Comparison of ENCODE assay signal across 1 cellular context in genomic region chr20:36773548-36774242, GRCh38.
TF ChIP-seq lines count a peak whose summit lies in the region.

A gene with protein sequence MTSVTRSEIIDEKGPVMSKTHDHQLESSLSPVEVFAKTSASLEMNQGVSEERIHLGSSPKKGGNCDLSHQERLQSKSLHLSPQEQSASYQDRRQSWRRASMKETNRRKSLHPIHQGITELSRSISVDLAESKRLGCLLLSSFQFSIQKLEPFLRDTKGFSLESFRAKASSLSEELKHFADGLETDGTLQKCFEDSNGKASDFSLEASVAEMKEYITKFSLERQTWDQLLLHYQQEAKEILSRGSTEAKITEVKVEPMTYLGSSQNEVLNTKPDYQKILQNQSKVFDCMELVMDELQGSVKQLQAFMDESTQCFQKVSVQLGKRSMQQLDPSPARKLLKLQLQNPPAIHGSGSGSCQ (minus strand): TSS chr20:36773763. CDS start chr20:36771458, 2,305 bp downstream.

TF ChIP-seq in HepG2, 621 proteins besides CTCF, POLR2A, EP300 and RAD21 (continued from another document and continues in another):
- TF ChIP-seq RNF219 (CRISPR knock-in tag; IDR thresholded peaks at IDR 0.05) (no peak), TEF (CRISPR knock-in tag; IDR thresholded peaks at IDR 0.05) (no peak), GPN1 (CRISPR knock-in tag; IDR thresholded peaks at IDR 0.05; ENCODE audit: borderline replicate concordance) (no peak), AHDC1 (CRISPR knock-in tag; IDR thresholded peaks at IDR 0.05; ENCODE audit: borderline replicate concordance) (peak; percentile 78; the same call in 1 of the 2 replicates), TEAD3 (CRISPR knock-in tag; optimal IDR thresholded peaks at IDR 0.05; ENCODE audit: borderline replicate concordance) (no peak), GTF3A (CRISPR knock-in tag; conservative IDR thresholded peaks at IDR 0.05) (peak; percentile 98; the same call in 1 of the 2 replicates), MXD4 (CRISPR knock-in tag; IDR thresholded peaks at IDR 0.05) (peak; percentile 91), FOXA3 (CRISPR knock-in tag; IDR thresholded peaks at IDR 0.05) (peak; percentile 57), ASH2L (IDR thresholded peaks at IDR 0.05; ENCODE audit: insufficient read length, low read depth, low read length) (peak; percentile 78), ZBTB3 (CRISPR knock-in tag; IDR thresholded peaks at IDR 0.05; ENCODE audit: borderline replicate concordance, low read depth) (peak; percentile 72; the same call in 1 of the 2 replicates), ADNP (CRISPR knock-in tag; IDR thresholded peaks at IDR 0.05) (no peak), ZNF770 (CRISPR knock-in tag; IDR thresholded peaks at IDR 0.05) (no peak), ZNF614 (CRISPR knock-in tag; IDR thresholded peaks at IDR 0.05; ENCODE audit: borderline replicate concordance) (peak; percentile 75), ZNF569 (CRISPR knock-in tag; IDR thresholded peaks at IDR 0.05; ENCODE audit: borderline replicate concordance) (peak; percentile 96; the same call in 1 of the 2 replicates), CHD2 (IDR thresholded peaks at IDR 0.05; ENCODE audit: low read depth, low read length) (no peak), MAFK (conservative IDR thresholded peaks at IDR 0.05 in 1 of 2, IDR thresholded peaks at IDR 0.05 in 1 of 2; ENCODE audit: low read length in 2 of 2) (no peak), CEBPZ (IDR thresholded peaks at IDR 0.05; ENCODE audit: low read length) (no peak), ARID2 (CRISPR knock-in tag; IDR thresholded peaks at IDR 0.05; ENCODE audit: borderline replicate concordance) (0 out of 2 replicates have a peak, but pooled peaks have one; percentile 81), DBP (CRISPR knock-in tag; IDR thresholded peaks at IDR 0.05; ENCODE audit: not compliant biosample characterization) (no peak), KDM4B (CRISPR knock-in tag; IDR thresholded peaks at IDR 0.05) (0 out of 2 replicates have a peak, but pooled peaks have one; percentile 11), ZNF781 (CRISPR knock-in tag; IDR thresholded peaks at IDR 0.05; ENCODE audit: borderline replicate concordance, not compliant biosample characterization) (peak; percentile 46), TOE1 (CRISPR knock-in tag; IDR thresholded peaks at IDR 0.05) (no peak; the same call in 1 of the 2 replicates), SKI (IDR thresholded peaks at IDR 0.05; ENCODE audit: partially characterized antibody) (no peak), PITX1 (CRISPR knock-in tag; IDR thresholded peaks at IDR 0.05) (peak; percentile 78), AGO2 (optimal IDR thresholded peaks at IDR 0.05; ENCODE audit: low read depth, low read length) (peak; percentile 35), ZNF879 (CRISPR knock-in tag; IDR thresholded peaks at IDR 0.05) (peak; percentile 66), JUN (CRISPR knock-in tag; IDR thresholded peaks at IDR 0.05) (peak; percentile 68; the same call in 1 of the 2 replicates), SOX5 (CRISPR knock-in tag; IDR thresholded peaks at IDR 0.05; ENCODE audit: borderline replicate concordance) (no peak; the same call in 1 of the 2 replicates), ZNF382 (CRISPR knock-in tag; IDR thresholded peaks at IDR 0.05; ENCODE audit: borderline replicate concordance) (no peak), ZBTB38 (CRISPR knock-in tag; IDR thresholded peaks at IDR 0.05) (peak; percentile 90)
- TF ChIP-seq, protein P1, sequence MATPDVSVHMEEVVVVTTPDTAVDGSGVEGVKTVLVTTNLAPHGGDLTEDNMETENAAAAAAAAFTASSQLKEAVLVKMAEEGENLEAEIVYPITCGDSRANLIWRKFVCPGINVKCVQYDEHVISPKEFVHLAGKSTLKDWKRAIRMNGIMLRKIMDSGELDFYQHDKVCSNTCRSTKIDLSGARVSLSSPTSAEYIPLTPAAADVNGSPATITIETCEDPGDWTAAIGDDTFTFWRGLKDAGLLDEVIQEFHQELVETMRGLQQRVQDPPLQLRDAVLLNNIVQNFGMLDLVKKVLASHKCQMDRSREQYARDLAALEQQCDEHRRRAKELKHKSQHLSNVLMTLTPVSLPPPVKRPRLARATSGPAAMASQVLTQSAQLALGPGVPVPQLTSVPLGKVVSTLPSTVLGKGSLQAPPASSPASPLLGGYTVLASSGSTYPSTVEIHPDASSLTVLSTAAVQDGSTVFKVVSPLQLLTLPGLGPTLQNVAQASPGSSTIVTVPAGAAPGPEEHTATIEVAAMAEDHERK (CRISPR knock-in tag; IDR thresholded peaks at IDR 0.05; ENCODE audit: low read depth) = peak; percentile 91
- TF ChIP-seq, protein P2, sequence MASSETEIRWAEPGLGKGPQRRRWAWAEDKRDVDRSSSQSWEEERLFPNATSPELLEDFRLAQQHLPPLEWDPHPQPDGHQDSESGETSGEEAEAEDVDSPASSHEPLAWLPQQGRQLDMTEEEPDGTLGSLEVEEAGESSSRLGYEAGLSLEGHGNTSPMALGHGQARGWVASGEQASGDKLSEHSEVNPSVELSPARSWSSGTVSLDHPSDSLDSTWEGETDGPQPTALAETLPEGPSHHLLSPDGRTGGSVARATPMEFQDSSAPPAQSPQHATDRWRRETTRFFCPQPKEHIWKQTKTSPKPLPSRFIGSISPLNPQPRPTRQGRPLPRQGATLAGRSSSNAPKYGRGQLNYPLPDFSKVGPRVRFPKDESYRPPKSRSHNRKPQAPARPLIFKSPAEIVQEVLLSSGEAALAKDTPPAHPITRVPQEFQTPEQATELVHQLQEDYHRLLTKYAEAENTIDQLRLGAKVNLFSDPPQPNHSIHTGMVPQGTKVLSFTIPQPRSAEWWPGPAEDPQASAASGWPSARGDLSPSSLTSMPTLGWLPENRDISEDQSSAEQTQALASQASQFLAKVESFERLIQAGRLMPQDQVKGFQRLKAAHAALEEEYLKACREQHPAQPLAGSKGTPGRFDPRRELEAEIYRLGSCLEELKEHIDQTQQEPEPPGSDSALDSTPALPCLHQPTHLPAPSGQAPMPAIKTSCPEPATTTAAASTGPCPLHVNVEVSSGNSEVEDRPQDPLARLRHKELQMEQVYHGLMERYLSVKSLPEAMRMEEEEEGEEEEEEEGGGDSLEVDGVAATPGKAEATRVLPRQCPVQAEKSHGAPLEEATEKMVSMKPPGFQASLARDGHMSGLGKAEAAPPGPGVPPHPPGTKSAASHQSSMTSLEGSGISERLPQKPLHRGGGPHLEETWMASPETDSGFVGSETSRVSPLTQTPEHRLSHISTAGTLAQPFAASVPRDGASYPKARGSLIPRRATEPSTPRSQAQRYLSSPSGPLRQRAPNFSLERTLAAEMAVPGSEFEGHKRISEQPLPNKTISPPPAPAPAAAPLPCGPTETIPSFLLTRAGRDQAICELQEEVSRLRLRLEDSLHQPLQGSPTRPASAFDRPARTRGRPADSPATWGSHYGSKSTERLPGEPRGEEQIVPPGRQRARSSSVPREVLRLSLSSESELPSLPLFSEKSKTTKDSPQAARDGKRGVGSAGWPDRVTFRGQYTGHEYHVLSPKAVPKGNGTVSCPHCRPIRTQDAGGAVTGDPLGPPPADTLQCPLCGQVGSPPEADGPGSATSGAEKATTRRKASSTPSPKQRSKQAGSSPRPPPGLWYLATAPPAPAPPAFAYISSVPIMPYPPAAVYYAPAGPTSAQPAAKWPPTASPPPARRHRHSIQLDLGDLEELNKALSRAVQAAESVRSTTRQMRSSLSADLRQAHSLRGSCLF (CRISPR knock-in tag; IDR thresholded peaks at IDR 0.05; ENCODE audit: borderline replicate concordance) = no peak
